In the genomic region with DNA sequence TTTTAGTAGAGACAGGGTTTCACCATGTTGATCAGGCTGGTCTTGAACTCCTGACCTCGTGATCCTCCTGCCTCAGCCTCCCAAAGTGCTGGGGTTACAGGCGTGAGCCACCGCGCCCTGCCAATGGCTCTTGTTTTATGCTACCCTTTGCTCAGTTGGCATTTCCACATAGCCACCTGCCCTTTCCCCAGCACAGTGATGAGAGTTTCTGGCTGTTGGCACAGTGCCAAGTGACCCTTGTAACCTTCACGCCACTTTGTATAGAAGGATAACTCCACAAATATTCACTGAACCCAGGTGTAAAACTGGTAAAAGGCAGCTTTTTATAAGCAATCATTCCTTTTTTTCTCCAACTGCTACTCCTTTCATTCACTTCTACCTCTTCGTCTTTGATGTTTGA, we compare ENCODE assay signal across 1 cellular context.
A peak's percentile ranks its signal among the peaks of the same experiment; 100 is the strongest.
TF ChIP-seq lines count a peak whose summit lies in the region.

No MANE protein-coding gene starts in this region.

TF ChIP-seq in HEK293, 187 proteins besides CTCF, POLR2A, EP300 and RAD21 (continued from another document):
- TF ChIP-seq ZNF19 (tag by site-specific recombination; IDR thresholded peaks at IDR 0.05; ENCODE audit: low read depth), result no peak
- no peak for TF ChIP-seq ZNF138 (tag by site-specific recombination; IDR thresholded peaks at IDR 0.05; ENCODE audit: borderline replicate concordance)
- TF ChIP-seq ZNF830 (tag by site-specific recombination; IDR thresholded peaks at IDR 0.05; ENCODE audit: low read depth), result 0 out of 2 replicates have a peak, but pooled peaks have one; percentile 21
- TF ChIP-seq ZNF292 (tag by site-specific recombination; IDR thresholded peaks at IDR 0.05; ENCODE audit: borderline replicate concordance, low read depth), result no peak
- no peak for TF ChIP-seq ZNF302 (tag by site-specific recombination; IDR thresholded peaks at IDR 0.05; ENCODE audit: low read depth)
- no peak for TF ChIP-seq ZNF701 (tag by site-specific recombination; IDR thresholded peaks at IDR 0.05)
- no peak for TF ChIP-seq ZBTB8A (tag by site-specific recombination; IDR thresholded peaks at IDR 0.05)
- peak; percentile 69; the same call in 1 of the 2 replicates for TF ChIP-seq ZNF544 (tag by site-specific recombination; IDR thresholded peaks at IDR 0.05)
- TF ChIP-seq, protein P1, sequence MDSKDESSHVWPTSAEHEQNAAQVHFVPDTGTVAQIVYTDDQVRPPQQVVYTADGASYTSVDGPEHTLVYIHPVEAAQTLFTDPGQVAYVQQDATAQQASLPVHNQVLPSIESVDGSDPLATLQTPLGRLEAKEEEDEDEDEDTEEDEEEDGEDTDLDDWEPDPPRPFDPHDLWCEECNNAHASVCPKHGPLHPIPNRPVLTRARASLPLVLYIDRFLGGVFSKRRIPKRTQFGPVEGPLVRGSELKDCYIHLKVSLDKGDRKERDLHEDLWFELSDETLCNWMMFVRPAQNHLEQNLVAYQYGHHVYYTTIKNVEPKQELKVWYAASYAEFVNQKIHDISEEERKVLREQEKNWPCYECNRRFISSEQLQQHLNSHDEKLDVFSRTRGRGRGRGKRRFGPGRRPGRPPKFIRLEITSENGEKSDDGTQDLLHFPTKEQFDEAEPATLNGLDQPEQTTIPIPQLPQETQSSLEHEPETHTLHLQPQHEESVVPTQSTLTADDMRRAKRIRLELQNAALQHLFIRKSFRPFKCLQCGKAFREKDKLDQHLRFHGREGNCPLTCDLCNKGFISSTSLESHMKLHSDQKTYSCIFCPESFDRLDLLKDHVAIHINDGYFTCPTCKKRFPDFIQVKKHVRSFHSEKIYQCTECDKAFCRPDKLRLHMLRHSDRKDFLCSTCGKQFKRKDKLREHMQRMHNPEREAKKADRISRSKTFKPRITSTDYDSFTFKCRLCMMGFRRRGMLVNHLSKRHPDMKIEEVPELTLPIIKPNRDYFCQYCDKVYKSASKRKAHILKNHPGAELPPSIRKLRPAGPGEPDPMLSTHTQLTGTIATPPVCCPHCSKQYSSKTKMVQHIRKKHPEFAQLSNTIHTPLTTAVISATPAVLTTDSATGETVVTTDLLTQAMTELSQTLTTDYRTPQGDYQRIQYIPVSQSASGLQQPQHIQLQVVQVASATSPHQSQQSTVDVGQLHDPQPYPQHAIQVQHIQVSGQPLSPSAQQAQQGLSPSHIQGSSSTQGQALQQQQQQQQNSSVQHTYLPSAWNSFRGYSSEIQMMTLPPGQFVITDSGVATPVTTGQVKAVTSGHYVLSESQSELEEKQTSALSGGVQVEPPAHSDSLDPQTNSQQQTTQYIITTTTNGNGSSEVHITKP (tag by site-specific recombination; IDR thresholded peaks at IDR 0.05), result no peak
- TF ChIP-seq ZNF394 (tag by site-specific recombination; IDR thresholded peaks at IDR 0.05; ENCODE audit: borderline replicate concordance), result no peak
- no peak for TF ChIP-seq ZNF121 (tag by site-specific recombination; IDR thresholded peaks at IDR 0.05)
- TF ChIP-seq ZNF391 (tag by site-specific recombination; IDR thresholded peaks at IDR 0.05; ENCODE audit: borderline replicate concordance, low read depth), result no peak
- TF ChIP-seq, protein P2, sequence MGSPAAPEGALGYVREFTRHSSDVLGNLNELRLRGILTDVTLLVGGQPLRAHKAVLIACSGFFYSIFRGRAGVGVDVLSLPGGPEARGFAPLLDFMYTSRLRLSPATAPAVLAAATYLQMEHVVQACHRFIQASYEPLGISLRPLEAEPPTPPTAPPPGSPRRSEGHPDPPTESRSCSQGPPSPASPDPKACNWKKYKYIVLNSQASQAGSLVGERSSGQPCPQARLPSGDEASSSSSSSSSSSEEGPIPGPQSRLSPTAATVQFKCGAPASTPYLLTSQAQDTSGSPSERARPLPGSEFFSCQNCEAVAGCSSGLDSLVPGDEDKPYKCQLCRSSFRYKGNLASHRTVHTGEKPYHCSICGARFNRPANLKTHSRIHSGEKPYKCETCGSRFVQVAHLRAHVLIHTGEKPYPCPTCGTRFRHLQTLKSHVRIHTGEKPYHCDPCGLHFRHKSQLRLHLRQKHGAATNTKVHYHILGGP (tag by site-specific recombination; IDR thresholded peaks at IDR 0.05), result no peak
- no peak for TF ChIP-seq ATF2 (tag by site-specific recombination; IDR thresholded peaks at IDR 0.05; ENCODE audit: low read depth)
- no peak for TF ChIP-seq ZNF26 (tag by site-specific recombination; IDR thresholded peaks at IDR 0.05)
